ENCODE assay signal across 33 cellular contexts in genomic region chr17:81939218-81939617, GRCh38. TPM values are rescaled to one million over a fixed set of nuclear protein-coding genes. Genes with fewer than 3 reads are reported as not detected.
DNase-seq lines count a peak whose midpoint lies in the region; FAIRE-seq and TF ChIP-seq lines count a peak whose summit lies in the region.
"Had no signal": no experiment of that assay in that cellular context is flagged by ENCODE, and none has a peak within 500 bp of the region (broad histone marks: within the 10 kb centered on the region; RNA-seq: fewer than 3 reads in every experiment).

No MANE protein-coding gene starts in this region.

- no peak for DNase-seq in cardiac muscle cell (ENCODE audit: low read depth in 1 of 2, low spot score in 1 of 2)
- DNase-seq in right atrium auricular region (ENCODE audit: low spot score) = no peak
- no peak for DNase-seq in D721Med (ENCODE audit: insufficient read length, low spot score)
- DNase-seq in CD14-positive monocyte (ENCODE audit: low spot score) = no peak
- no peak for DNase-seq in NAMALWA (ENCODE audit: low spot score)
- DNase-seq: activated CD4-positive, alpha-beta T cell treated with anti-CD3 and anti-CD28 coated beads for 4 hours; activated naive CD4-positive, alpha-beta T cell treated with anti-CD3 and anti-CD28 coated beads, Interleukin-2, amount 50 U/mL, for 16 hours; CD4-positive, CD25-positive, alpha-beta regulatory T cell; DND-41; GF-D8; immature natural killer cell; mammary epithelial cell; NCI-H146; NCI-H345; NCI-H69; PC-9; Right ventricle myocardium superior; stimulated activated CD4-positive, alpha-beta T cell treated with anti-CD3 and anti-CD28 coated beads, Interleukin-1b, Interleukin-23, amount 100 ng/mL, for 48 hours; stimulated activated naive CD4-positive, alpha-beta T cell treated with Interleukin-2 at 50 U/mL for 16 hours had no signal

- H3K36me3 ChIP-seq in cardiac muscle cell (no peaks in the 10 kb centered on the region), right atrium auricular region (no peaks in the 10 kb centered on the region)
- H3K36me3 ChIP-seq: suprapubic skin, upper lobe of right lung had no signal

- FAIRE-seq in D721Med (lab: Jason Lieb, UNC) = no peak

- no peaks in the 10 kb centered on the region for H3K36me3 Mint-ChIP-seq in CD14-positive monocyte
- H3K36me3 Mint-ChIP-seq: brain; CD4-positive, CD25-positive, alpha-beta regulatory T cell; immature natural killer cell; natural killer cell treated with Interleukin-12 subunit alpha and Interleukin-12 subunit beta and Interleukin-15 and Interleukin-18, amount 100 ng/mL, for 72 hours had no signal

- no peaks in the 10 kb centered on the region for H3K27me3 ChIP-seq in cardiac muscle cell
- no peaks in the 10 kb centered on the region for H3K27me3 ChIP-seq in right atrium auricular region
- H3K27me3 ChIP-seq in layer of hippocampus (ENCODE audit: control insufficient read depth, insufficient read depth, low read length) = no peaks in the 10 kb centered on the region

- H3K27ac Mint-ChIP-seq in CD14-positive monocyte = no peak overlapping the region
- H3K27ac Mint-ChIP-seq: activated T-helper 17 cell treated with anti-CD3 and anti-CD28 coated beads, Interleukin-2, amount 50 U/mL, for 72 hours; CD4-positive, CD25-positive, alpha-beta regulatory T cell; immature natural killer cell; natural killer cell treated with Interleukin-12 subunit alpha and Interleukin-12 subunit beta and Interleukin-15 and Interleukin-18, amount 100 ng/mL, for 72 hours had no signal

- H3K27ac ChIP-seq in cardiac muscle cell (peak overlapping the region; percentile 80), right atrium auricular region (no peak overlapping the region), layer of hippocampus (ENCODE audit: low read depth, low read length) (peak overlapping the region; percentile 80)
- H3K27ac ChIP-seq: GM23248, parathyroid adenoma, PC-9, suprapubic skin, upper lobe of right lung had no signal

- H3K4me1 Mint-ChIP-seq in CD14-positive monocyte = peaks cover 15% of the 10 kb centered on the region
- H3K4me1 Mint-ChIP-seq: activated T-helper 17 cell treated with anti-CD3 and anti-CD28 coated beads, Interleukin-2, amount 50 U/mL, for 72 hours had no signal

- H3K27me3 Mint-ChIP-seq in CD14-positive monocyte (ENCODE audit: low read depth in 3 of 3) = peaks cover 21 to 65% (median 36%) of the 10 kb centered on the region in 3 donors
- H3K27me3 Mint-ChIP-seq: activated T-helper 17 cell treated with anti-CD3 and anti-CD28 coated beads, Interleukin-2, amount 50 U/mL, for 72 hours; brain; natural killer cell treated with Interleukin-12 subunit alpha and Interleukin-12 subunit beta and Interleukin-15 and Interleukin-18, amount 100 ng/mL, for 72 hours had no signal

- H3K4me3 ChIP-seq in cardiac muscle cell (no peak overlapping the region), right atrium auricular region (no peak overlapping the region)
- H3K4me3 ChIP-seq: GM23248, PC-9, suprapubic skin, upper lobe of right lung had no signal

- intact Hi-C loops in CD14-positive monocyte (cut with micrococcal nuclease) = no loop called here

- H3K9me3 ChIP-seq in cardiac muscle cell (ENCODE audit: low read depth) = no peaks in the 10 kb centered on the region
- no peaks in the 10 kb centered on the region for H3K9me3 ChIP-seq in right atrium auricular region
- H3K9me3 ChIP-seq: suprapubic skin, upper lobe of right lung had no signal

- peaks cover 0 to 4% (median 0%) of the 10 kb centered on the region in 7 donors for H3K9me3 Mint-ChIP-seq in CD14-positive monocyte
- H3K9me3 Mint-ChIP-seq: activated T-helper 17 cell treated with anti-CD3 and anti-CD28 coated beads, Interleukin-2, amount 50 U/mL, for 72 hours; brain; immature natural killer cell; natural killer cell treated with Interleukin-12 subunit alpha and Interleukin-12 subunit beta and Interleukin-15 and Interleukin-18, amount 100 ng/mL, for 72 hours had no signal

- TF ChIP-seq CTCF in cardiac muscle cell (IDR thresholded peaks at IDR 0.05; ENCODE audit: low read depth, low read length) (no peak), right atrium auricular region (IDR thresholded peaks at IDR 0.05) (no peak), D721Med (IDR thresholded peaks at IDR 0.05; ENCODE audit: insufficient read depth, missing control alignments) (no peak), CD14-positive monocyte (IDR thresholded peaks at IDR 0.05) (no peak)

- H3K4me3 Mint-ChIP-seq in CD14-positive monocyte = peak overlapping the region in 1 of 2 donors; percentile 42
- H3K4me3 Mint-ChIP-seq: natural killer cell treated with Interleukin-12 subunit alpha and Interleukin-12 subunit beta and Interleukin-15 and Interleukin-18, amount 100 ng/mL, for 72 hours had no signal

- H3K4me1 ChIP-seq in cardiac muscle cell (ENCODE audit: low read depth) (peaks cover 46% of the 10 kb centered on the region), right atrium auricular region (peaks cover 0 to 40% of the 10 kb centered on the region in 2 donors)
- H3K4me1 ChIP-seq: parathyroid adenoma had no signal

RNA-seq across cellular contexts. Expression of gene PYCR1, which starts 2.1 kb away (rescaled TPM):
- total RNA-seq in cardiac muscle cell = 109 and 162 TPM in 2 replicates
- polyA plus RNA-seq in cardiac muscle cell = 147 and 153 TPM in 2 replicates
- 10 to 100 TPM in 1 of 2 donors, 1 to 10 TPM in 1; 8.3 to 10.2 TPM for total RNA-seq in right atrium auricular region
- polyA plus RNA-seq in CD14-positive monocyte = not detected

RNA-seq across cellular contexts. Expression of gene MYADML2, which starts 7.8 kb away (rescaled TPM):
- total RNA-seq in cardiac muscle cell (12.2 and 22.8 TPM in 2 replicates), right atrium auricular region (1 to 10 TPM in 1 of 2 donors, under 1 TPM in 1; 0.55 to 1.4 TPM)
- polyA plus RNA-seq in cardiac muscle cell (17.1 and 17.9 TPM in 2 replicates), CD14-positive monocyte (not detected)
- total RNA-seq: A172; activated T-helper 17 cell treated with anti-CD3 and anti-CD28 coated beads, Interleukin-2, amount 50 U/mL, for 72 hours; CD4-positive, CD25-positive, alpha-beta regulatory T cell; GM23248; LHCN-M2; mammary epithelial cell; mucosa of gallbladder; natural killer cell treated with Interleukin-12 subunit alpha and Interleukin-12 subunit beta and Interleukin-15 and Interleukin-18, amount 100 ng/mL, for 72 hours; PC-9; suprapubic skin; T-helper 2 cell treated with Interferon-gamma antibody and Interleukin-4, amounts not matched to agents 100 ng/mL and 5 ng/mL, for 36 hours; upper lobe of right lung had no signal
- polyA plus RNA-seq: CD4-positive, CD25-positive, alpha-beta regulatory T cell; GM23248; immature natural killer cell; mammary epithelial cell had no signal

RNA-seq across cellular contexts. Expression of gene MAFG, which starts 11.7 kb away (rescaled TPM):
- total RNA-seq in cardiac muscle cell (14.8 and 16.1 TPM in 2 replicates), right atrium auricular region (10 to 100 TPM; 21.8 to 26.5 TPM)
- polyA plus RNA-seq in cardiac muscle cell (23.9 and 27.0 TPM in 2 replicates), CD14-positive monocyte (1 to 10 TPM; 7.4 to 7.6 TPM)

RNA-seq across cellular contexts. Expression of gene SIRT7, which starts 21.2 kb away (rescaled TPM):
- total RNA-seq in cardiac muscle cell (10.4 and 26.7 TPM in 2 replicates), right atrium auricular region (1 to 10 TPM; 2.8 to 4.9 TPM)
- polyA plus RNA-seq in cardiac muscle cell (13.3 and 16.7 TPM in 2 replicates), CD14-positive monocyte (10 to 100 TPM; 22.5 to 23.7 TPM)

RNA-seq across cellular contexts. Expression of gene NOTUM, which starts 21.8 kb away (rescaled TPM):
- total RNA-seq in cardiac muscle cell (7.4 and 8.1 TPM in 2 replicates), right atrium auricular region (under 1 TPM in 1 of 2 donors, not detected in 1; 0.35 TPM)
- polyA plus RNA-seq in cardiac muscle cell (4.2 and 8.8 TPM in 2 replicates), CD14-positive monocyte (not detected)
- total RNA-seq: CD4-positive, CD25-positive, alpha-beta regulatory T cell; GM23248; left colon; mammary epithelial cell; PC-9; right cardiac atrium had no signal
- polyA plus RNA-seq: GM23248, immature natural killer cell had no signal

Comparison
In these comparisons a context has a peak if more than half of its experiments do, and no peak if none do; other contexts are left out.
1. H3K27ac ChIP-seq: peak in cardiac muscle cell (single experiment) and layer of hippocampus (single experiment); none in right atrium auricular region (0 of 2).